In genomic region chr20:44599715-44600114, GRCh38 we compare ENCODE assay signal across 14 cellular contexts. TPM values are rescaled to one million over a fixed set of nuclear protein-coding genes. Genes with fewer than 3 reads are reported as not detected.
DNase-seq lines count a peak whose midpoint lies in the region; ATAC-seq and TF ChIP-seq lines count a peak whose summit lies in the region.
"Had no signal": no experiment of that assay in that cellular context is flagged by ENCODE, and none has a peak within 500 bp of the region (broad histone marks: within the 10 kb centered on the region; RNA-seq: fewer than 3 reads in every experiment).

No MANE protein-coding gene starts in this region.

- H2BK12ac ChIP-seq in mesenchymal stem cell (ENCODE audit: low read length in 2 of 2) = no peak overlapping the region

- peaks cover 3% of the 10 kb centered on the region; the same call in 1 of the 2 replicates for H4K20me1 ChIP-seq in IMR-90 (ENCODE audit: insufficient read depth, low read length)

- TF ChIP-seq CTCF in IMR-90 (conservative IDR thresholded peaks at IDR 0.05; ENCODE audit: low read depth, low read length) (no peak), stomach (IDR thresholded peaks at IDR 0.05) (no peak)

- no peak overlapping the region for H2BK20ac ChIP-seq in IMR-90 (ENCODE audit: low read depth, low read length)

- H3K36me3 ChIP-seq in IMR-90 (ENCODE audit: control insufficient read depth, insufficient read depth, low read length) (no peaks in the 10 kb centered on the region), mesenchymal stem cell (ENCODE audit: control insufficient read depth in 1 of 2, insufficient read depth in 2 of 2, low read depth in 1 of 2, low read length in 2 of 2) (peaks cover 0 to 60% of the 10 kb centered on the region in 2 experiments), stomach (no peaks in the 10 kb centered on the region)
- H3K36me3 ChIP-seq: WERI-Rb-1 had no signal

- no peaks in the 10 kb centered on the region for H3K27me3 ChIP-seq in IMR-90 (ENCODE audit: control insufficient read depth, insufficient read depth, low read length)
- H3K27me3 ChIP-seq in mesenchymal stem cell (ENCODE audit: control insufficient read depth in 1 of 2, insufficient read depth in 1 of 2, low read length in 2 of 2) = no peaks in the 10 kb centered on the region
- H3K27me3 ChIP-seq in stomach = no peaks in the 10 kb centered on the region

- no peak overlapping the region for H2AK9ac ChIP-seq in IMR-90 (replicated peaks; ENCODE audit: low read depth, low read length, poor library complexity)

- H3K4me3 Mint-ChIP-seq in activated naive CD8-positive, alpha-beta T cell treated with anti-CD3 and anti-CD28 coated beads, Interleukin-2, amount 10 ng/mL, durations not matched to agents 7 days and 5 days = no peak overlapping the region

- H3K27me3 Mint-ChIP-seq in activated naive CD8-positive, alpha-beta T cell treated with anti-CD3 and anti-CD28 coated beads, Interleukin-2, amount 10 ng/mL, durations not matched to agents 7 days and 5 days = no peaks in the 10 kb centered on the region
- H3K27me3 Mint-ChIP-seq: naive thymus-derived CD4-positive, alpha-beta T cell had no signal

- TF ChIP-seq EP300 in stomach (IDR thresholded peaks at IDR 0.05) = no peak

- peaks cover 33% of the 10 kb centered on the region for H3K4me1 Mint-ChIP-seq in activated naive CD8-positive, alpha-beta T cell treated with anti-CD3 and anti-CD28 coated beads, Interleukin-2, amount 10 ng/mL, durations not matched to agents 7 days and 5 days

- no peak overlapping the region for H2BK15ac ChIP-seq in IMR-90 (ENCODE audit: low read depth, low read length)
- no peak overlapping the region for H2BK15ac ChIP-seq in mesenchymal stem cell (ENCODE audit: low read depth, poor library complexity, severe bottlenecking)

- H3K36me3 Mint-ChIP-seq in activated naive CD8-positive, alpha-beta T cell treated with anti-CD3 and anti-CD28 coated beads, Interleukin-2, amount 10 ng/mL, durations not matched to agents 7 days and 5 days = peaks cover 2% of the 10 kb centered on the region

- H3K27ac ChIP-seq in IMR-90 (ENCODE audit: insufficient read depth, low read length) = no peak overlapping the region
- no peak overlapping the region for H3K27ac ChIP-seq in mesenchymal stem cell (ENCODE audit: low read length, poor library complexity, severe bottlenecking)
- peak overlapping the region in 4 of 5 donors; percentile 75 to 89 (median 84) for H3K27ac ChIP-seq in stomach
- H3K27ac ChIP-seq: WERI-Rb-1 had no signal

- H3K27ac Mint-ChIP-seq in activated naive CD8-positive, alpha-beta T cell treated with anti-CD3 and anti-CD28 coated beads, Interleukin-2, amount 10 ng/mL, durations not matched to agents 7 days and 5 days = peak overlapping the region; percentile 22

- H3K14ac ChIP-seq in IMR-90 (replicated peaks; ENCODE audit: low read depth, low read length) = no peak overlapping the region
- peak overlapping the region in 1 of 2 experiments; percentile 18 for H3K14ac ChIP-seq in mesenchymal stem cell (ENCODE audit: low read length in 2 of 2)

- H4K91ac ChIP-seq in IMR-90 (ENCODE audit: insufficient read depth, low read depth, low read length) = no peak overlapping the region
- H4K91ac ChIP-seq in mesenchymal stem cell (ENCODE audit: low read length) = peak overlapping the region; percentile 53

- no peak for TF ChIP-seq POLR2A in IMR-90 (IDR thresholded peaks at IDR 0.05; ENCODE audit: low read depth, low read length)
- no peak for TF ChIP-seq POLR2A in stomach (IDR thresholded peaks at IDR 0.05)

- DNase-seq in IMR-90 (no peak), mesenchymal stem cell (no peak), stomach (no peak), ecto neural progenitor cell (ENCODE audit: low spot score) (no peak), NOMO-1 treated with dmso at 0.1 percent for 144 hours (lab: John Stamatoyannopoulos, UW; ENCODE audit: unreplicated experiment) (no peak), OCI-M2 (lab: John Stamatoyannopoulos, UW; ENCODE audit: unreplicated experiment) (no peak)
- DNase-seq in activated naive CD8-positive, alpha-beta T cell treated with anti-CD3 and anti-CD28 coated beads, Interleukin-2, amount 10 ng/mL, durations not matched to agents 7 days and 5 days = no peak
- DNase-seq: activated naive CD4-positive, alpha-beta T cell treated with anti-CD3 and anti-CD28 coated beads, Interleukin-2, amount 50 U/mL, for 16 hours; DMS53; naive thymus-derived CD4-positive, alpha-beta T cell; NCI-H1092; WERI-Rb-1 had no signal

- dilution Hi-C loops in IMR-90 (cut with HindIII; ENCODE audit: low sequenced_read_pairs, unreplicated experiment) = no loop called here

- no peak overlapping the region for H3K4me3 ChIP-seq in IMR-90 (ENCODE audit: insufficient read depth, low read depth, low read length)
- H3K4me3 ChIP-seq in mesenchymal stem cell (ENCODE audit: insufficient read depth in 1 of 2, low read depth in 1 of 2, low read length in 2 of 2) = no peak overlapping the region
- H3K4me3 ChIP-seq in stomach = no peak overlapping the region

- H3K9me3 ChIP-seq in IMR-90 (ENCODE audit: control insufficient read depth, insufficient read depth, low read length) (no peaks in the 10 kb centered on the region), mesenchymal stem cell (ENCODE audit: control insufficient read depth, low read length) (no peaks in the 10 kb centered on the region), stomach (no peaks in the 10 kb centered on the region)

- peak overlapping the region; percentile 17; the same call in 1 of the 2 replicates for H2BK120ac ChIP-seq in IMR-90 (ENCODE audit: low read depth, low read length)
- H2BK120ac ChIP-seq in mesenchymal stem cell (ENCODE audit: low read depth, low read length) = no peak overlapping the region

- peaks cover 27% of the 10 kb centered on the region for H3K9me1 ChIP-seq in IMR-90 (ENCODE audit: insufficient read depth, low read length)

- ATAC-seq in IMR-90 (ENCODE audit: low read depth) (no peak), GM18909 (IDR thresholded peaks at IDR 0.05; ENCODE audit: poor library complexity, unreplicated experiment) (no peak)
- no peak for ATAC-seq in activated naive CD8-positive, alpha-beta T cell treated with anti-CD3 and anti-CD28 coated beads, Interleukin-2, amount 10 ng/mL, durations not matched to agents 7 days and 5 days (ENCODE audit: low read depth)
- ATAC-seq: HepG2; naive thymus-derived CD4-positive, alpha-beta T cell had no signal

- no peaks in the 10 kb centered on the region for H3K9me3 Mint-ChIP-seq in activated naive CD8-positive, alpha-beta T cell treated with anti-CD3 and anti-CD28 coated beads, Interleukin-2, amount 10 ng/mL, durations not matched to agents 7 days and 5 days
- H3K9me3 Mint-ChIP-seq: naive thymus-derived CD4-positive, alpha-beta T cell had no signal

- no peak overlapping the region; the same call in 1 of the 2 replicates for H4K5ac ChIP-seq in IMR-90 (ENCODE audit: low read depth, low read length)

- POLR2A ChIA-PET in IMR-90 (lab: Charles Lee; ENCODE audit: unreplicated experiment) = no interaction called here
- POLR2A ChIA-PET in activated naive CD8-positive, alpha-beta T cell treated with anti-CD3 and anti-CD28 coated beads, Interleukin-2, amount 10 ng/mL, durations not matched to agents 7 days and 5 days (lab: Charles Lee) = no interaction called here

- H2BK5ac ChIP-seq in IMR-90 (ENCODE audit: low read depth, low read length, poor library complexity, severe bottlenecking) (no peak overlapping the region), mesenchymal stem cell (ENCODE audit: low read depth, low read length, poor library complexity, severe bottlenecking) (no peak overlapping the region)

- WGBS in IMR-90 (ENCODE audit: extremely low coverage in 2 of 2, insufficient read length in 1 of 2), 2 experiments = no CpG with 5 or more reads among the region's 1 CpG
- WGBS in mesenchymal stem cell = 100% methylated on average over 1 of the region's 1 CpG
- 74 to 100% (median 76%) methylated on average over 1 of the region's 1 CpG for WGBS in stomach, 5 donors

- BruUV-seq in IMR-90 (replicated peaks; lab: Mats Ljungman, UMichigan) = no TSS peak

- H4K8ac ChIP-seq in IMR-90 (ENCODE audit: low read depth in 2 of 2, low read length in 2 of 2) = no peak overlapping the region
- no peak overlapping the region for H4K8ac ChIP-seq in mesenchymal stem cell (ENCODE audit: low read length)

- H3K4ac ChIP-seq in IMR-90 (ENCODE audit: low read depth, low read length) = no peak overlapping the region
- H3K4ac ChIP-seq in mesenchymal stem cell (ENCODE audit: low read depth in 1 of 2, low read length in 2 of 2) = no peak overlapping the region

- intact Hi-C loops in IMR-90 (cut with micrococcal nuclease) = no loop called here
- intact Hi-C loops in stomach (cut with DNase I; ENCODE audit: low total_unique reads) = loop anchor here (10.0 kb wide), 1 partner anchor 55 kb away; no protein-coding TSS in a partner anchor

- CTCF ChIA-PET in IMR-90 (lab: Yijun Ruan, JAX) = no interaction called here

- H3K23ac ChIP-seq in IMR-90 (ENCODE audit: low read depth, low read length) (no peak overlapping the region), mesenchymal stem cell (ENCODE audit: low read length in 2 of 2) (no peak overlapping the region)

- H3K9ac ChIP-seq in IMR-90 (ENCODE audit: low read depth, low read length) = no peak overlapping the region
- H3K9ac ChIP-seq in mesenchymal stem cell (ENCODE audit: low read length) = peak overlapping the region; percentile 30

- H3K4me2 ChIP-seq in IMR-90 (ENCODE audit: low read depth, low read length) (no peak overlapping the region), mesenchymal stem cell (ENCODE audit: low read length, poor library complexity, severe bottlenecking) (no peak overlapping the region)

- H2AFZ ChIP-seq in IMR-90 (replicated peaks; ENCODE audit: low read length, poor library complexity) (no peak overlapping the region), mesenchymal stem cell (ENCODE audit: low read depth, low read length) (no peak overlapping the region)

- peaks cover 23 to 66% of the 10 kb centered on the region in 2 experiments for H3K79me1 ChIP-seq in IMR-90 (ENCODE audit: low read depth in 1 of 2, low read length in 2 of 2)
- H3K79me1 ChIP-seq in mesenchymal stem cell (replicated peaks; ENCODE audit: low read length, poor library complexity, severe bottlenecking) = peaks cover 17% of the 10 kb centered on the region

- peaks cover 41% of the 10 kb centered on the region for H3K4me1 ChIP-seq in IMR-90 (ENCODE audit: control insufficient read depth, insufficient read depth, low read length)
- H3K4me1 ChIP-seq in mesenchymal stem cell (ENCODE audit: control insufficient read depth, insufficient read depth, low read depth, low read length) = peaks cover 6% of the 10 kb centered on the region
- H3K4me1 ChIP-seq in stomach = peaks cover 49 to 85% (median 69%) of the 10 kb centered on the region in 4 donors

- in situ Hi-C loops in IMR-90 (cut with MboI; ENCODE audit: low sequenced_read_pairs) = loop anchor here (10.0 kb wide), 2 partner anchors 65 to 385 kb away; partner anchors contain the start of gene OSER1

- no peak overlapping the region for H3K56ac ChIP-seq in IMR-90 (ENCODE audit: extremely low read depth, insufficient read depth, low read length)

- peak overlapping the region; percentile 21; the same call in 1 of the 2 replicates for H3K18ac ChIP-seq in IMR-90 (ENCODE audit: low read depth, low read length)
- H3K18ac ChIP-seq in mesenchymal stem cell (ENCODE audit: low read depth in 1 of 2, low read length in 2 of 2) = peak overlapping the region; percentile 45 to 54

- peak overlapping the region; percentile 11; the same call in 1 of the 2 replicates for H2AK5ac ChIP-seq in IMR-90 (ENCODE audit: low read depth, low read length)
- H2AK5ac ChIP-seq in mesenchymal stem cell (ENCODE audit: low read length, severe bottlenecking) = no peak overlapping the region

- TF ChIP-seq RAD21 in IMR-90 (IDR thresholded peaks at IDR 0.05; ENCODE audit: low read length) = no peak

RNA-seq across cellular contexts. Expression of gene PKIG, which starts 17.3 kb away (rescaled TPM):
- total RNA-seq in IMR-90 (2012; rRNA removed) (69.4 and 78.3 TPM in 2 replicates), stomach (100 to 1,000 TPM in 1 of 5 donors, 10 to 100 TPM in 4; 17.4 to 113 (median 41.7) TPM)
- polyA plus RNA-seq in IMR-90 (2012; rRNA removed) (89.6 and 91.2 TPM in 2 replicates), stomach (100 to 1,000 TPM in 1 of 3 donors, 10 to 100 TPM in 2; 52.0 to 124 (median 86.9) TPM)
- polyA plus RNA-seq in IMR-90 (2012; cell fraction: cytosol; rRNA removed) = 107 and 152 TPM in 2 replicates
- 30.7 and 43.9 TPM in 2 replicates for polyA plus RNA-seq in IMR-90 (2012; cell fraction: nucleus; rRNA removed; ENCODE audit: low replicate concordance)
- 1 to 10 TPM; 2.5 to 3.1 TPM for total RNA-seq in activated naive CD8-positive, alpha-beta T cell treated with anti-CD3 and anti-CD28 coated beads, Interleukin-2, amount 10 ng/mL, durations not matched to agents 7 days and 5 days
- 95.4 TPM for polyA plus RNA-seq in mesenchymal stem cell (2013, experiment 1 of 2)
- 96.7 TPM for polyA plus RNA-seq in mesenchymal stem cell (2013, experiment 2 of 2)

RNA-seq across cellular contexts. Expression of gene ADA, which starts 51.8 kb away (rescaled TPM):
- total RNA-seq in IMR-90 (2012; rRNA removed) (6.9 and 8.1 TPM in 2 replicates), stomach (100 to 1,000 TPM in 1 of 5 donors, 10 to 100 TPM in 3, 1 to 10 TPM in 1; 2.3 to 165 (median 22.3) TPM)
- polyA plus RNA-seq in IMR-90 (2012; rRNA removed) (11.0 and 11.6 TPM in 2 replicates), stomach (10 to 100 TPM; 27.9 to 81.0 (median 53.1) TPM)
- 9.8 and 15.3 TPM in 2 replicates for polyA plus RNA-seq in IMR-90 (2012; cell fraction: cytosol; rRNA removed)
- polyA plus RNA-seq in IMR-90 (2012; cell fraction: nucleus; rRNA removed; ENCODE audit: low replicate concordance) = 31.5 and 33.0 TPM in 2 replicates
- 10 to 100 TPM; 90.4 to 98.8 TPM for total RNA-seq in activated naive CD8-positive, alpha-beta T cell treated with anti-CD3 and anti-CD28 coated beads, Interleukin-2, amount 10 ng/mL, durations not matched to agents 7 days and 5 days
- 13.9 TPM for polyA plus RNA-seq in mesenchymal stem cell (2013, experiment 1 of 2)
- 14.1 TPM for polyA plus RNA-seq in mesenchymal stem cell (2013, experiment 2 of 2)

Comparison
In these comparisons a context has a peak if more than half of its experiments do, and no peak if none do; other contexts are left out.
1. H3K27ac ChIP-seq: peak in stomach (4 of 5); none in IMR-90 (single experiment) and mesenchymal stem cell (single experiment).
2. RNA of gene PKIG, which starts 17.3 kb away (total RNA-seq): 69.4 to 78.3 TPM in IMR-90 and 17.4 to 113 TPM in stomach; 2.5 to 3.1 TPM in activated naive CD8-positive, alpha-beta T cell treated with anti-CD3 and anti-CD28 coated beads, Interleukin-2, amount 10 ng/mL, durations not matched to agents 7 days and 5 days; every median in the first group is over 4 times any median in the second.